Comparison of ENCODE assay signal across 12 cellular contexts in the genomic region with DNA sequence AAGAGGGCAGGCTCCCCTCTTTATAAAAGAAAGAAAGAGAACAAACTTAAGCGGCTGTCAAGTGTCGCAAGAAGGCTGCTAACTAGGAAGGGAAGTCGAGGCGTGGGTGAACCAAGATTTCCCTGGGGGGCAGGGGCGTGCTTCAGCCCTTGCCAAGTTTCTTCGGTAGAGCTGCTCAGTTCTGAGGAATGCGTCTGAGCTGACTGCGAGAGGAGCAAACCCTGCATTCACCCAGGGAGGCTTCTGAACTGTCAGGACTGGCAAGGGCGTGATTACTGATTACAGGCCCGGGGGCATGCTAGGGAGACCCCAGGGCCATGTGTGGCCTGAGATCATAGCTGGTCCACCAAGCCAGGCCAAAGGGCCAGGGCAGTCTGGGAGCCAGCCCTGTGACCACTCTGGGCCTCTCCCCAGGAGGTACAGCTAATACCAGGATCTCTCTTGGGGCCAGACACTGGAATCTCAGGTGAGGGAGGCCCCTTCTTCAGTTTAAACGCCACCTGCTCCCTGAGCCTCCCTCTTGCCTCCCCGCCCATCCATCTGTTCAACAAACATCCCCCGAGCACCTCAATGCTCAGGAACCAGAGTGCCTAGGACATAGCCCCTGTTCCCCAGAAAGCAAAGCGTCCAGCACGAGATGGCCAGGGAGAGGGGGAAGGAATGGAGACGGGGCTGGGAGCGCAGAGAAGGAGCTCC. TPM values are rescaled to one million over a fixed set of nuclear protein-coding genes. Genes with fewer than 3 reads are reported as not detected.
DNase-seq lines count a peak whose midpoint lies in the region; ATAC-seq and TF ChIP-seq lines count a peak whose summit lies in the region.
"Had no signal": no experiment of that assay in that cellular context is flagged by ENCODE, and none has a peak within 500 bp of the region (broad histone marks: within the 10 kb centered on the region; RNA-seq: fewer than 3 reads in every experiment).

No MANE protein-coding gene starts in this region.

- H3K4me3 ChIP-seq in CD8-positive, alpha-beta T cell (ENCODE audit: low read depth, low read length) = no peak overlapping the region
- H3K4me3 ChIP-seq in ovary (no peak overlapping the region), esophagus muscularis mucosa (no peak overlapping the region)
- H3K4me3 ChIP-seq: lung, MG63 had no signal

- no peak for DNase-seq in CD8-positive, alpha-beta T cell
- peak; percentile 91 for DNase-seq in NCI-H69 (lab: John Stamatoyannopoulos, UW)
- DNase-seq in fibroblast of peridontal ligament (ENCODE audit: extremely low read depth) = peak; percentile 60
- DNase-seq in ovary = peak in 4 of 5 donors; percentile 28 to 69 (median 35)
- no peak for DNase-seq in OCI-M2 (lab: John Stamatoyannopoulos, UW; ENCODE audit: unreplicated experiment)
- no peak for DNase-seq in GDM1 (lab: John Stamatoyannopoulos, UW)
- no peak for DNase-seq in esophagus muscularis mucosa (ENCODE audit: extremely low spot score)
- DNase-seq: MG63; stimulated activated naive CD4-positive, alpha-beta T cell had no signal

- intact Hi-C loops in CD8-positive, alpha-beta T cell (cut with DNase I, micrococcal nuclease) = no loop called here
- intact Hi-C loops in ovary (cut with DNase I) = no loop called here
- intact Hi-C loops in esophagus muscularis mucosa (cut with DNase I) = no loop called here

- H3K27me3 ChIP-seq in CD8-positive, alpha-beta T cell (ENCODE audit: insufficient read depth, low read length) = no peaks in the 10 kb centered on the region
- H3K27me3 ChIP-seq in ovary (no peaks in the 10 kb centered on the region), esophagus muscularis mucosa (peaks cover 0 to 24% (median 0%) of the 10 kb centered on the region in 4 donors)
- H3K27me3 ChIP-seq: MG63 had no signal

- H3K4me1 ChIP-seq in CD8-positive, alpha-beta T cell (ENCODE audit: insufficient read depth, low read length) = peaks cover 41% of the 10 kb centered on the region
- H3K4me1 ChIP-seq in ovary (ENCODE audit: insufficient read depth) (peaks cover 14% of the 10 kb centered on the region), esophagus muscularis mucosa (peaks cover 8 to 19% (median 13%) of the 10 kb centered on the region in 4 donors)

- H3K4me3 Mint-ChIP-seq in CD8-positive, alpha-beta T cell = no peak overlapping the region

- no peak for TF ChIP-seq POLR2A in ovary (IDR thresholded peaks at IDR 0.05)
- TF ChIP-seq POLR2A in esophagus muscularis mucosa (IDR thresholded peaks at IDR 0.05; ENCODE audit: low read depth) = no peak

- WGBS in ovary, 3 donors = 54 to 68% (median 65%) methylated on average over 17 of the region's 17 CpGs
- WGBS in esophagus muscularis mucosa = 80% methylated on average over 14 of the region's 17 CpGs

- no peak for TF ChIP-seq EP300 in ovary (IDR thresholded peaks at IDR 0.05)
- TF ChIP-seq EP300 in esophagus muscularis mucosa (IDR thresholded peaks at IDR 0.05) = no peak

- TF ChIP-seq CTCF in CD8-positive, alpha-beta T cell (IDR thresholded peaks at IDR 0.05) = no peak
- no peak for TF ChIP-seq CTCF in ovary (IDR thresholded peaks at IDR 0.05)
- TF ChIP-seq CTCF in esophagus muscularis mucosa (IDR thresholded peaks at IDR 0.05) = no peak

- POLR2A ChIA-PET in CD8-positive, alpha-beta T cell (lab: Charles Lee) = interaction anchor here (0.6 to 1.1 kb wide), 2 partner anchors 36 to 105 kb away, joined by 3 read pairs; no protein-coding TSS in a partner anchor

- peaks cover 41% of the 10 kb centered on the region for H3K4me1 Mint-ChIP-seq in CD8-positive, alpha-beta T cell (ENCODE audit: low read depth)

- H3K36me3 Mint-ChIP-seq in CD8-positive, alpha-beta T cell = no peaks in the 10 kb centered on the region

- H3K9me3 ChIP-seq in CD8-positive, alpha-beta T cell (ENCODE audit: low read length) = no peaks in the 10 kb centered on the region
- H3K9me3 ChIP-seq in ovary (no peaks in the 10 kb centered on the region), esophagus muscularis mucosa (no peaks in the 10 kb centered on the region)
- H3K9me3 ChIP-seq: MG63 had no signal

- peak overlapping the region; percentile 80 for H3K27ac Mint-ChIP-seq in CD8-positive, alpha-beta T cell

- no peak overlapping the region for H3K27ac ChIP-seq in CD8-positive, alpha-beta T cell (ENCODE audit: low read depth, low read length)
- no peak overlapping the region for H3K27ac ChIP-seq in ovary
- peak overlapping the region in 1 of 4 donors; percentile 15 for H3K27ac ChIP-seq in esophagus muscularis mucosa (replicated peaks in 1 of 4)

- H3K27me3 Mint-ChIP-seq in CD8-positive, alpha-beta T cell (ENCODE audit: low read depth) = no peaks in the 10 kb centered on the region

- CTCF ChIA-PET in CD8-positive, alpha-beta T cell (lab: Charles Lee) = interaction anchor here (1.1 to 1.5 kb wide), 2 partner anchors 10 to 51 kb away, joined by 3 to 4 read pairs; no protein-coding TSS in a partner anchor

- H3K36me3 ChIP-seq in CD8-positive, alpha-beta T cell (ENCODE audit: insufficient read depth, low read length) = no peaks in the 10 kb centered on the region
- no peaks in the 10 kb centered on the region for H3K36me3 ChIP-seq in ovary
- no peaks in the 10 kb centered on the region for H3K36me3 ChIP-seq in esophagus muscularis mucosa
- H3K36me3 ChIP-seq: MG63 had no signal

- ATAC-seq in CD8-positive, alpha-beta T cell = no peak
- no peak for ATAC-seq in HG02588 (IDR thresholded peaks at IDR 0.05; ENCODE audit: unreplicated experiment)
- ATAC-seq: activated CD4-positive, CD25-positive, alpha-beta regulatory T cell treated with anti-CD3 and anti-CD28 coated beads, Interleukin-2, amount 50 U/mL, for 24 hours had no signal

- no peaks in the 10 kb centered on the region for H3K9me3 Mint-ChIP-seq in CD8-positive, alpha-beta T cell

RNA-seq across cellular contexts. Expression of a gene that starts 30.9 kb away (rescaled TPM):
- total RNA-seq in CD8-positive, alpha-beta T cell = 10 to 100 TPM; 10.2 to 11.4 TPM
- total RNA-seq in ovary (10 to 100 TPM in 1 of 7 donors, 1 to 10 TPM in 6; 2.5 to 10.0 (median 3.3) TPM), esophagus muscularis mucosa (1 to 10 TPM in 1 of 4 donors, under 1 TPM in 3; 0.39 to 2.9 (median 0.51) TPM)
- polyA plus RNA-seq in ovary = 1 to 10 TPM; 2.8 to 5.0 TPM

Comparison
In these comparisons a context has a peak if more than half of its experiments do, and no peak if none do; other contexts are left out.
1. DNase-seq: peak in NCI-H69 (single experiment), fibroblast of peridontal ligament (single experiment) and ovary (4 of 5); none in CD8-positive, alpha-beta T cell (0 of 7), OCI-M2 (single experiment), GDM1 (single experiment) and esophagus muscularis mucosa (single experiment).